2 cellular contexts compared by ENCODE assay signal in the genomic region with DNA sequence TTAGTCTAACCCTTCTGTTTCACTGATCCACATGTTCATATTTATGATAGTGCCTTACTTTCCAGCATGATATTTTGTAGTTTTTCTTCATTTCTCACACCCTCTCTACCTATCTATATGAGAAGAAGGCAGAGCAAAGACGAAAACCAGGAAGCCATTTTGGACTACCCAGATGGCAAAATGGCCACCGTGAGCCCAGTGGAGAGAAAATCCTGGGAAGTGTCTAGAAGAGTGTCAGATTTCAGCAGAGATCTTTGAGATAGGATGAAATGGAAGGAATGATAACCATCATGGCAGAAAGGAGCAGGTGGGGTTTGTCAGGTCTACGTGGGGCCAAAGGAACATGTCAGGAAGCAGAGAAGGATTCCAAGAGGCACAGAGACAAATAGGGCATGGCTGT.
TF ChIP-seq lines count a peak whose summit lies in the region.

No MANE protein-coding gene starts in this region.

TF ChIP-seq in GM23338, 12 proteins besides CTCF, POLR2A, EP300 and RAD21:
- TF ChIP-seq NANOG (IDR thresholded peaks at IDR 0.05; ENCODE audit: borderline replicate concordance): no peak
- no peak for TF ChIP-seq ZNF331 (CRISPR knock-in tag; IDR thresholded peaks at IDR 0.05; ENCODE audit: low read depth)
- TF ChIP-seq ZNF114 (CRISPR knock-in tag; IDR thresholded peaks at IDR 0.05): no peak
- TF ChIP-seq EZH2phosphoT487 (IDR thresholded peaks at IDR 0.05; ENCODE audit: unreplicated experiment): no peak

TF ChIP-seq in H1, 55 proteins besides CTCF, POLR2A, EP300 and RAD21:
- peak; percentile 83 for TF ChIP-seq YY1 (IDR thresholded peaks at IDR 0.05; ENCODE audit: low read depth, low read length)
- TF ChIP-seq, protein P1, sequence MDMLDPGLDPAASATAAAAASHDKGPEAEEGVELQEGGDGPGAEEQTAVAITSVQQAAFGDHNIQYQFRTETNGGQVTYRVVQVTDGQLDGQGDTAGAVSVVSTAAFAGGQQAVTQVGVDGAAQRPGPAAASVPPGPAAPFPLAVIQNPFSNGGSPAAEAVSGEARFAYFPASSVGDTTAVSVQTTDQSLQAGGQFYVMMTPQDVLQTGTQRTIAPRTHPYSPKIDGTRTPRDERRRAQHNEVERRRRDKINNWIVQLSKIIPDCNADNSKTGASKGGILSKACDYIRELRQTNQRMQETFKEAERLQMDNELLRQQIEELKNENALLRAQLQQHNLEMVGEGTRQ (IDR thresholded peaks at IDR 0.05; ENCODE audit: low read length): no peak
